Comparison of ENCODE assay signal across 19 cellular contexts in the genomic region with DNA sequence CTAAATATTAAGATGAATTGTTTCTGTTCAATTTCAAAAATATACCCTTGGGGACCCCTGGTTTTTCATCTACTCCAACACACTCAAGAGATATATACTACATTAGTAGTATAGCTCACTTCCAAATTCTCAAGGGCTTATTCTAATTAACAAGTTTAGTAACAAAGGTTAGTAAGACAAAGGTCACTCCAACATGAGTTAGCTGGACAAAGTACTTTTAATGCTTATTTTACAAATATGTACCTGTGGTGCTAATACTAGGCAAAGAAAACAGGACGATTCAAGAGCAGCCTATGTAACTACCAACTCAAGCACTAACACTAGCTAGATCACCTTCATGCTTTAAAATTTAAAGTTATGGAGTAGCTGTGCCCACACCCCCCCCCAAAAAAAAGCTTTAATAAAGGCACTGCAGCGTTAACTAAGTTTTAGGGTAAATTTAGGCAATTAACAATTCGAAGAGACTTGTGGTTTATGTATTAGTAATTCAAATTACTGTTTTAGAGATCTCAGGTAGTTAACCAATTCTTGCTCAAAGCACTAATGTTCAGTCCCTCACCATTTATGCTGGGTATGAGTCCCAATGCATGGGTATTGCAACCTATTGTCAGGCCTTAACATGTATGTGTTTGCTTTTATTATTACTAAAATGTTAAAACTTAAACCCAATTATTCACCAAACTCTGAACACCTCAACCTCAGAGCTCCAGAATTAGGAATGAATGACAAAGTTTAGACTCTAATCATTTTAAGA. TPM values are rescaled to one million over a fixed set of nuclear protein-coding genes. Genes with fewer than 3 reads are reported as not detected.
DNase-seq lines count a peak whose midpoint lies in the region; ATAC-seq and TF ChIP-seq lines count a peak whose summit lies in the region.
"Had no signal": no experiment of that assay in that cellular context is flagged by ENCODE, and none has a peak within 500 bp of the region (broad histone marks: within the 10 kb centered on the region; RNA-seq: fewer than 3 reads in every experiment).

No MANE protein-coding gene starts in this region.

- no peaks in the 10 kb centered on the region for H3K27me3 Mint-ChIP-seq in activated T-cell treated with anti-CD3 and anti-CD28 coated beads, Interleukin-2, amount 50 U/mL, for 72 hours (ENCODE audit: low read depth)
- no peaks in the 10 kb centered on the region for H3K27me3 Mint-ChIP-seq in chondrocyte (ENCODE audit: low read depth)
- H3K27me3 Mint-ChIP-seq in nephron progenitor cell (ENCODE audit: low read depth, poor library complexity), result no peaks in the 10 kb centered on the region

- H3K9me3 Mint-ChIP-seq in activated T-cell treated with anti-CD3 and anti-CD28 coated beads, Interleukin-2, amount 50 U/mL, for 72 hours, result no peaks in the 10 kb centered on the region
- H3K9me3 Mint-ChIP-seq in chondrocyte (ENCODE audit: low read depth) (no peaks in the 10 kb centered on the region), nephron progenitor cell (no peaks in the 10 kb centered on the region)
- H3K9me3 Mint-ChIP-seq: activated T-helper 2 cell treated with anti-CD3 and anti-CD28 coated beads, Interferon-gamma antibody, Interleukin-2, Interleukin-4, amounts not matched to agents 10 μg/mL and 5 μg/mL and 100 μg/mL, durations not matched to agents 14 hours and 24 hours and 36 hours had no signal

- no peak overlapping the region for H3K4me3 ChIP-seq in HEK293 (ENCODE audit: low read depth, low read length)
- H3K4me3 ChIP-seq: ascending aorta, gastrocnemius medialis, SJCRH30 had no signal

- CTCF ChIA-PET in HEK293 (lab: Yijun Ruan, JAX), result interaction anchor here (1.0 to 5.4 kb wide), 3 partner anchors 11 to 192 kb away, joined by 3 to 28 read pairs (median 9); no protein-coding TSS in a partner anchor

- H3K4me3 Mint-ChIP-seq in activated T-cell treated with anti-CD3 and anti-CD28 coated beads, Interleukin-2, amount 50 U/mL, for 72 hours, result no peak overlapping the region
- H3K4me3 Mint-ChIP-seq in chondrocyte (ENCODE audit: unreplicated experiment), result no peak overlapping the region
- no peak overlapping the region for H3K4me3 Mint-ChIP-seq in nephron progenitor cell

- H3K36me3 Mint-ChIP-seq in activated T-cell treated with anti-CD3 and anti-CD28 coated beads, Interleukin-2, amount 50 U/mL, for 72 hours (ENCODE audit: insufficient read depth in 2 of 2), result peaks cover 10 to 69% of the 10 kb centered on the region in 2 donors
- H3K36me3 Mint-ChIP-seq in chondrocyte (ENCODE audit: low read depth) (peaks cover 34% of the 10 kb centered on the region), nephron progenitor cell (ENCODE audit: low read depth) (peaks cover 85% of the 10 kb centered on the region)

- no peak for DNase-seq in activated T-cell treated with anti-CD3 and anti-CD28 coated beads, Interleukin-2, amount 50 U/mL, for 72 hours
- no peak for DNase-seq in activated T-cell treated with anti-CD3 and anti-CD28 coated beads, Interleukin-2, amount 50 U/mL, for 1 hour
- DNase-seq in chondrocyte (ENCODE audit: low spot score) (no peak), nephron progenitor cell (no peak), mucosa of gallbladder (ENCODE audit: low spot score) (no peak), NCI-H2171 treated with DMSO at 0.1 percent for 48 hours (lab: John Stamatoyannopoulos, UW) (no peak)
- DNase-seq: COR-L47, gastrocnemius medialis, H7, NCI-H2029, NCI-H526, OCI-M1, retina, SJCRH30 had no signal

- no peaks in the 10 kb centered on the region for H3K9me3 ChIP-seq in HEK293 (ENCODE audit: control insufficient read depth, insufficient read depth, low read depth, low read length)
- H3K9me3 ChIP-seq: ascending aorta, gastrocnemius medialis, SJCRH30 had no signal

- no peak overlapping the region for H3K27ac ChIP-seq in HEK293 (ENCODE audit: extremely low read depth, low read depth, low read length)
- H3K27ac ChIP-seq: ascending aorta, epithelial cell of prostate, SJCRH30 had no signal

- ATAC-seq in activated T-cell treated with anti-CD3 and anti-CD28 coated beads, Interleukin-2, amount 50 U/mL, for 72 hours (replicated peaks in 1 of 2), result no peak
- no peak for ATAC-seq in HG02981 (IDR thresholded peaks at IDR 0.05; ENCODE audit: unreplicated experiment)
- ATAC-seq: gastrocnemius medialis had no signal

- H3K4me1 Mint-ChIP-seq in activated T-cell treated with anti-CD3 and anti-CD28 coated beads, Interleukin-2, amount 50 U/mL, for 72 hours (ENCODE audit: low read depth), result peaks cover 76% of the 10 kb centered on the region
- H3K4me1 Mint-ChIP-seq in chondrocyte (ENCODE audit: low read depth), result peaks cover 13% of the 10 kb centered on the region
- H3K4me1 Mint-ChIP-seq in nephron progenitor cell, result peaks cover 8% of the 10 kb centered on the region

- peak overlapping the region; percentile 97 for H3K27ac Mint-ChIP-seq in activated T-cell treated with anti-CD3 and anti-CD28 coated beads, Interleukin-2, amount 50 U/mL, for 72 hours
- H3K27ac Mint-ChIP-seq in chondrocyte (ENCODE audit: unreplicated experiment) (peak overlapping the region; percentile 30), nephron progenitor cell (peak overlapping the region; percentile 52)

- TF ChIP-seq CTCF in HEK293 (tag by site-specific recombination; IDR thresholded peaks at IDR 0.05) (no peak), chondrocyte (IDR thresholded peaks at IDR 0.05) (no peak), nephron progenitor cell (IDR thresholded peaks at IDR 0.05) (no peak)

- no peaks in the 10 kb centered on the region for H3K4me1 ChIP-seq in HEK293 (ENCODE audit: control insufficient read depth, insufficient read depth, low read length)
- H3K4me1 ChIP-seq: gastrocnemius medialis, SJCRH30 had no signal

- POLR2A ChIA-PET in HEK293 (lab: Yijun Ruan, JAX), result interaction anchor here (0.7 to 6.6 kb wide), 6 partner anchors 9 to 121 kb away, joined by 3 to 39 read pairs (median 4); a partner anchor contains a TSS

- H3K36me3 ChIP-seq in HEK293 (ENCODE audit: control insufficient read depth in 2 of 2, insufficient read depth in 1 of 2, low read length in 2 of 2), result peaks cover 99 to 100% of the 10 kb centered on the region in 2 experiments

TF ChIP-seq in HEK293, 187 proteins besides CTCF, POLR2A, EP300 and RAD21:
- 0 out of 2 replicates have a peak, but pooled peaks have one; percentile 7 for TF ChIP-seq ZEB2 (tag by site-specific recombination; IDR thresholded peaks at IDR 0.05)
- 0 out of 2 replicates have a peak, but pooled peaks have one; percentile 29 for TF ChIP-seq ZNF394 (tag by site-specific recombination; IDR thresholded peaks at IDR 0.05; ENCODE audit: borderline replicate concordance)
- TF ChIP-seq ZNF155 (tag by site-specific recombination; IDR thresholded peaks at IDR 0.05), result no peak

RNA-seq across cellular contexts. Expression of a gene that starts 14.1 kb away (rescaled TPM):
- total RNA-seq in activated T-cell treated with anti-CD3 and anti-CD28 coated beads, Interleukin-2, amount 50 U/mL, for 72 hours, result 100 to 1,000 TPM; 310 to 319 TPM
- total RNA-seq in chondrocyte (223 to 285 TPM (median 226 TPM) in 3 replicates), mucosa of gallbladder (243 TPM)

RNA-seq across cellular contexts. Expression of a gene that starts 14.8 kb away (rescaled TPM):
- 10 to 100 TPM in 1 of 2 donors, 1 to 10 TPM in 1; 9.8 to 12.1 TPM for total RNA-seq in activated T-cell treated with anti-CD3 and anti-CD28 coated beads, Interleukin-2, amount 50 U/mL, for 72 hours
- total RNA-seq in chondrocyte (31.6 to 36.6 TPM (median 33.6 TPM) in 3 replicates), mucosa of gallbladder (27.5 TPM)

Comparison
In these comparisons a context has a peak if more than half of its experiments do, and no peak if none do; other contexts are left out.
1. H3K27ac Mint-ChIP-seq: peak in every context shown above with its lines; median percentile 97 in activated T-cell treated with anti-CD3 and anti-CD28 coated beads, Interleukin-2, amount 50 U/mL, for 72 hours; 52 in nephron progenitor cell; 30 in chondrocyte.